In genomic region chr5:154754460-154755360, GRCh38 we compare ENCODE assay signal across 1 cellular context.
A peak's percentile ranks its signal among the peaks of the same experiment; 100 is the strongest.
TF ChIP-seq lines count a peak whose summit lies in the region.

No MANE protein-coding gene starts in this region.

TF ChIP-seq in HepG2, 621 proteins besides CTCF, POLR2A, EP300 and RAD21 (continued from another document and continues in another):
- TF ChIP-seq LBX2 (CRISPR knock-in tag; IDR thresholded peaks at IDR 0.05; ENCODE audit: borderline replicate concordance) (0 out of 2 replicates have a peak, but pooled peaks have one; percentile 53), SAFB2 (CRISPR knock-in tag; IDR thresholded peaks at IDR 0.05; ENCODE audit: borderline replicate concordance, low read depth) (peak; percentile 61; the same call in 1 of the 2 replicates), PHF20 (CRISPR knock-in tag; IDR thresholded peaks at IDR 0.05) (no peak), DNMT1 (CRISPR knock-in tag; IDR thresholded peaks at IDR 0.05) (no peak), ZNF318 (CRISPR knock-in tag; IDR thresholded peaks at IDR 0.05) (no peak), ZSCAN30 (CRISPR knock-in tag; IDR thresholded peaks at IDR 0.05) (no peak), UBTF (CRISPR knock-in tag; IDR thresholded peaks at IDR 0.05) (no peak), SAP130 (CRISPR knock-in tag; IDR thresholded peaks at IDR 0.05; ENCODE audit: low read depth) (peak; percentile 90), RFX5 (IDR thresholded peaks at IDR 0.05; ENCODE audit: low read depth, low read length) (0 out of 2 replicates have a peak, but pooled peaks have one; percentile 27), ZNF550 (CRISPR knock-in tag; IDR thresholded peaks at IDR 0.05; ENCODE audit: borderline replicate concordance) (no peak), ZBTB1 (CRISPR knock-in tag; IDR thresholded peaks at IDR 0.05; ENCODE audit: borderline replicate concordance) (no peak), ZBTB37 (CRISPR knock-in tag; IDR thresholded peaks at IDR 0.05) (no peak), MATR3 (CRISPR knock-in tag; IDR thresholded peaks at IDR 0.05) (no peak), TARDBP (CRISPR knock-in tag; IDR thresholded peaks at IDR 0.05) (peak; percentile 90), PHF21A (CRISPR knock-in tag; IDR thresholded peaks at IDR 0.05) (peak; percentile 36; the same call in 1 of the 2 replicates), NR2F6 (IDR thresholded peaks at IDR 0.05) (no peak), NR2F6 (CRISPR knock-in tag; IDR thresholded peaks at IDR 0.05) (peak; percentile 73), HNF1A (IDR thresholded peaks at IDR 0.05; ENCODE audit: low read depth) (no peak), HNF1A (CRISPR knock-in tag; IDR thresholded peaks at IDR 0.05; ENCODE audit: borderline replicate concordance) (peak; percentile 61; the same call in 1 of the 2 replicates), RFXAP (CRISPR knock-in tag; IDR thresholded peaks at IDR 0.05; ENCODE audit: borderline replicate concordance) (peak; percentile 59), KDM1A (CRISPR knock-in tag; IDR thresholded peaks at IDR 0.05) (no peak), FOXC1 (CRISPR knock-in tag; IDR thresholded peaks at IDR 0.05; ENCODE audit: borderline replicate concordance) (peak; percentile 82), BHLHE40 (IDR thresholded peaks at IDR 0.05; ENCODE audit: low read length) (peak; percentile 99), TAF1 (CRISPR knock-in tag; IDR thresholded peaks at IDR 0.05) (no peak), ZNF18 (CRISPR knock-in tag; IDR thresholded peaks at IDR 0.05; ENCODE audit: insufficient replicate concordance) (no peak), ZNF274 (CRISPR knock-in tag; IDR thresholded peaks at IDR 0.05) (no peak), FOXP4 (CRISPR knock-in tag; IDR thresholded peaks at IDR 0.05) (peak; percentile 88), MLX (CRISPR knock-in tag; IDR thresholded peaks at IDR 0.05) (peak; percentile 69), DPF2 (CRISPR knock-in tag; IDR thresholded peaks at IDR 0.05; ENCODE audit: borderline replicate concordance, low read depth) (no peak), FLYWCH1 (CRISPR knock-in tag; IDR thresholded peaks at IDR 0.05) (peak; percentile 73; the same call in 1 of the 2 replicates), ZFP1 (CRISPR knock-in tag; IDR thresholded peaks at IDR 0.05) (no peak), PPARG (CRISPR knock-in tag; conservative IDR thresholded peaks at IDR 0.05) (no peak), ZNF276 (CRISPR knock-in tag; IDR thresholded peaks at IDR 0.05; ENCODE audit: low read depth) (peak; percentile 43; the same call in 1 of the 2 replicates), ZFYVE20 (CRISPR knock-in tag; IDR thresholded peaks at IDR 0.05; ENCODE audit: borderline replicate concordance, low read depth) (peak; percentile 47; the same call in 1 of the 2 replicates), ZNF644 (CRISPR knock-in tag; IDR thresholded peaks at IDR 0.05; ENCODE audit: low read depth) (no peak), YEATS4 (CRISPR knock-in tag; IDR thresholded peaks at IDR 0.05; ENCODE audit: borderline replicate concordance) (peak; percentile 81; the same call in 1 of the 2 replicates)
